ENCODE assay signal across 1 cellular context in genomic region chr1:12447849-12448312, GRCh38.
TF ChIP-seq lines count a peak whose summit lies in the region.

No MANE protein-coding gene starts in this region.

TF ChIP-seq in K562, 482 proteins besides CTCF, POLR2A, EP300 and RAD21 (continued from another document):
- TF ChIP-seq ATF3 (IDR thresholded peaks at IDR 0.05) (no peak), ATF3 (CRISPR knock-in tag; conservative IDR thresholded peaks at IDR 0.05) (no peak), MAZ (CRISPR knock-in tag; conservative IDR thresholded peaks at IDR 0.05 in 1 of 2, IDR thresholded peaks at IDR 0.05 in 1 of 2) (0 out of 4 replicates have a peak, but pooled peaks of 1 of the 2 experiments have one; percentile 26), ZNF431 (CRISPR knock-in tag; IDR thresholded peaks at IDR 0.05) (no peak), ZNF134 (CRISPR knock-in tag; conservative IDR thresholded peaks at IDR 0.05) (no peak), ZNF766 (CRISPR knock-in tag; conservative IDR thresholded peaks at IDR 0.05) (peak; percentile 52), ZNF740 (CRISPR knock-in tag; IDR thresholded peaks at IDR 0.05) (no peak), ZNF740 (tag; IDR thresholded peaks at IDR 0.05) (peak in 1 of 2 experiments; percentile 81; a peak in 1 of 4 replicates), ZNF445 (CRISPR knock-in tag; IDR thresholded peaks at IDR 0.05; ENCODE audit: low read depth) (no peak), MEF2D (tag; conservative IDR thresholded peaks at IDR 0.05; ENCODE audit: low read depth) (no peak), SMARCB1 (IDR thresholded peaks at IDR 0.05; ENCODE audit: insufficient read length, low read depth) (no peak), CREBBP (IDR thresholded peaks at IDR 0.05; ENCODE audit: low read depth, low read length) (no peak), ZBTB17 (CRISPR knock-in tag; IDR thresholded peaks at IDR 0.05) (peak; percentile 12; the same call in 1 of the 2 replicates), ZBTB49 (CRISPR knock-in tag; IDR thresholded peaks at IDR 0.05; ENCODE audit: borderline replicate concordance) (no peak), MEF2A (IDR thresholded peaks at IDR 0.05; ENCODE audit: control insufficient read depth, low read depth, low read length) (no peak), PRDM10 (IDR thresholded peaks at IDR 0.05; ENCODE audit: partially characterized antibody) (no peak), HOXB6 (CRISPR knock-in tag; IDR thresholded peaks at IDR 0.05; ENCODE audit: borderline replicate concordance) (no peak), KLF6 (CRISPR knock-in tag; IDR thresholded peaks at IDR 0.05; ENCODE audit: borderline replicate concordance) (no peak), GABPB2 (CRISPR knock-in tag; conservative IDR thresholded peaks at IDR 0.05) (no peak), KHSRP (IDR thresholded peaks at IDR 0.05) (no peak), ZNF274 (IDR thresholded peaks at IDR 0.05; ENCODE audit: borderline replicate concordance, low read depth, low read length) (no peak), NR4A1 (CRISPR knock-in tag; IDR thresholded peaks at IDR 0.05) (no peak), NR4A1 (tag; IDR thresholded peaks at IDR 0.05) (peak; percentile 90), POLR2AphosphoS5 (IDR thresholded peaks at IDR 0.05; ENCODE audit: control insufficient read depth, insufficient read depth, low read depth, low read length) (no peak), ETV1 (tag; conservative IDR thresholded peaks at IDR 0.05; ENCODE audit: low read depth) (0 out of 2 replicates have a peak, but pooled peaks have one; percentile 23), BCOR (IDR thresholded peaks at IDR 0.05) (no peak), ZNF79 (CRISPR knock-in tag; IDR thresholded peaks at IDR 0.05; ENCODE audit: low read depth) (0 out of 2 replicates have a peak, but pooled peaks have one; percentile 42), ZNF280A (IDR thresholded peaks at IDR 0.05; ENCODE audit: low read depth, partially characterized antibody) (no peak), WHSC1 (IDR thresholded peaks at IDR 0.05; ENCODE audit: low read length) (peak; percentile 82), ZBTB12 (CRISPR knock-in tag; IDR thresholded peaks at IDR 0.05) (no peak), MYC (IDR thresholded peaks at IDR 0.05; ENCODE audit: low read depth, low read length) (no peak), MYC (CRISPR knock-in tag; IDR thresholded peaks at IDR 0.05; ENCODE audit: borderline replicate concordance, low read depth) (no peak), E2F4 (CRISPR knock-in tag; IDR thresholded peaks at IDR 0.05; ENCODE audit: low read depth) (no peak), CEBPB (tag; IDR thresholded peaks at IDR 0.05) (peak; percentile 70), GTF2B (IDR thresholded peaks at IDR 0.05; ENCODE audit: extremely low read depth, insufficient read length) (no peak), ZBTB9 (CRISPR knock-in tag; IDR thresholded peaks at IDR 0.05) (0 out of 2 replicates have a peak, but pooled peaks have one; percentile 14), DMBX1 (CRISPR knock-in tag; IDR thresholded peaks at IDR 0.05; ENCODE audit: borderline replicate concordance) (peak; percentile 46), MED1 (CRISPR knock-in tag; IDR thresholded peaks at IDR 0.05; ENCODE audit: borderline replicate concordance) (no peak), SP1 (CRISPR knock-in tag; IDR thresholded peaks at IDR 0.05) (no peak), CHD4 (IDR thresholded peaks at IDR 0.05; ENCODE audit: insufficient read depth, insufficient replicate concordance, low read depth, low read length, poor library complexity, severe bottlenecking) (no peak), USF1 (CRISPR knock-in tag; IDR thresholded peaks at IDR 0.05) (no peak), HSF4 (CRISPR knock-in tag; IDR thresholded peaks at IDR 0.05; ENCODE audit: borderline replicate concordance) (peak; percentile 52; the same call in 1 of the 2 replicates), ID3 (CRISPR knock-in tag; IDR thresholded peaks at IDR 0.05) (no peak), ID3 (tag; IDR thresholded peaks at IDR 0.05) (peak; percentile 44; the same call in 1 of the 2 replicates), KLF13 (tag; IDR thresholded peaks at IDR 0.05; ENCODE audit: borderline replicate concordance, low read depth) (0 out of 2 replicates have a peak, but pooled peaks have one; percentile 25), ESRRA (IDR thresholded peaks at IDR 0.05; ENCODE audit: borderline replicate concordance, low read depth) (no peak), HDAC1 (IDR thresholded peaks at IDR 0.05) (no peak), ELF1 (tag; IDR thresholded peaks at IDR 0.05) (no peak), ZNF586 (CRISPR knock-in tag; conservative IDR thresholded peaks at IDR 0.05) (no peak), ZNF174 (CRISPR knock-in tag; IDR thresholded peaks at IDR 0.05) (no peak), MYNN (IDR thresholded peaks at IDR 0.05) (no peak), MYNN (CRISPR knock-in tag; IDR thresholded peaks at IDR 0.05) (no peak), ZC3H11A (IDR thresholded peaks at IDR 0.05; ENCODE audit: low read depth, low read length) (no peak), GATA2 (CRISPR knock-in tag; IDR thresholded peaks at IDR 0.05) (peak; percentile 38; the same call in 1 of the 2 replicates), PRPF4 (IDR thresholded peaks at IDR 0.05; ENCODE audit: insufficient read depth, low read depth, low read length, poor library complexity, severe bottlenecking) (no peak), KDM4B (IDR thresholded peaks at IDR 0.05; ENCODE audit: borderline replicate concordance in 2 of 2, low read depth in 1 of 2) (no peak)
